Comparison of ENCODE assay signal across 8 cellular contexts in genomic region chr1:61082336-61083013, GRCh38. TPM values are rescaled to one million over a fixed set of nuclear protein-coding genes. Genes with fewer than 3 reads are reported as not detected.
DNase-seq lines count a peak whose midpoint lies in the region; ATAC-seq, FAIRE-seq and TF ChIP-seq lines count a peak whose summit lies in the region.

TSS of gene NFIA (plus strand) at chr1:61082561.

- CTCF ChIA-PET in AG04450 (lab: Charles Lee): interaction anchor here (0.6 to 2.7 kb wide), 2 partner anchors 33 to 84 kb away, joined by 3 to 19 read pairs; no protein-coding TSS in a partner anchor

- peaks cover 2% of the 10 kb centered on the region for H3K36me3 Mint-ChIP-seq in activated naive CD8-positive, alpha-beta T cell treated with anti-CD3 and anti-CD28 coated beads for 36 hours

- H3K36me3 ChIP-seq in neuron (ENCODE audit: insufficient read depth, low read length): no peaks in the 10 kb centered on the region

- peaks cover 31% of the 10 kb centered on the region for H3K27me3 Mint-ChIP-seq in activated naive CD8-positive, alpha-beta T cell treated with anti-CD3 and anti-CD28 coated beads for 36 hours

- H3K27ac Mint-ChIP-seq in activated naive CD8-positive, alpha-beta T cell treated with anti-CD3 and anti-CD28 coated beads for 36 hours: peak within 1 kb of the TSS; percentile 18

- H3K4me3 ChIP-seq in AG04450 (ENCODE audit: low read depth, low read length) (peak within 1 kb of the TSS; percentile 76), HFF-Myc (replicated peaks; ENCODE audit: low read depth, low read length) (peak within 1 kb of the TSS; percentile 85), neuron (ENCODE audit: low read length) (peak within 1 kb of the TSS; percentile 57)

- no peaks in the 10 kb centered on the region for H3K9me3 Mint-ChIP-seq in activated naive CD8-positive, alpha-beta T cell treated with anti-CD3 and anti-CD28 coated beads for 36 hours

- peaks cover 44% of the 10 kb centered on the region for H3K4me1 Mint-ChIP-seq in activated naive CD8-positive, alpha-beta T cell treated with anti-CD3 and anti-CD28 coated beads for 36 hours

- H3K4me1 ChIP-seq in neuron (ENCODE audit: insufficient read depth, low read length): peaks cover 11% of the 10 kb centered on the region

- POLR2A ChIA-PET in AG04450 (lab: Yijun Ruan, JAX): interaction anchor here (1.1 kb wide), 1 partner anchor 39 kb away, joined by 3 read pairs; no protein-coding TSS in a partner anchor

- no peak for FAIRE-seq in RCC 7860 (lab: Jason Lieb, UNC)

- no peaks in the 10 kb centered on the region; the same call in 1 of the 2 replicates for H3K9me3 ChIP-seq in AG04450 (ENCODE audit: control insufficient read depth, insufficient read depth, low read length)
- H3K9me3 ChIP-seq in neuron (ENCODE audit: low read length): no peaks in the 10 kb centered on the region

- ATAC-seq in HG03342 (IDR thresholded peaks at IDR 0.05; ENCODE audit: unreplicated experiment) (no peak), GM18517 (IDR thresholded peaks at IDR 0.05; ENCODE audit: unreplicated experiment) (no peak)

- peak within 1 kb of the TSS; percentile 57 for H2AFZ ChIP-seq in neuron (ENCODE audit: low read depth, low read length)

- DNase-seq in AG04450 (ENCODE audit: low read depth, low spot score) (no peak), HFF-Myc (ENCODE audit: extremely low read depth, low read depth) (no peak), RCC 7860 (ENCODE audit: low spot score) (peak; percentile 49), glomerular endothelial cell (ENCODE audit: extremely low read depth, low read depth, low spot score) (no peak)
- DNase-seq in activated naive CD8-positive, alpha-beta T cell treated with anti-CD3 and anti-CD28 coated beads for 36 hours: no peak

- TF ChIP-seq CTCF in AG04450 (IDR thresholded peaks at IDR 0.05; ENCODE audit: low read depth, low read length) (no peak), HFF-Myc (IDR thresholded peaks at IDR 0.05; ENCODE audit: low read depth, low read length, missing control alignments) (no peak)

- H3K27me3 ChIP-seq in AG04450 (ENCODE audit: control insufficient read depth, insufficient read depth, low read length): no peaks in the 10 kb centered on the region
- peaks cover 72% of the 10 kb centered on the region for H3K27me3 ChIP-seq in neuron (ENCODE audit: insufficient read depth, low read length)

- H3K4me3 Mint-ChIP-seq in activated naive CD8-positive, alpha-beta T cell treated with anti-CD3 and anti-CD28 coated beads for 36 hours: peak within 1 kb of the TSS; percentile 88

- no peak within 1 kb of the TSS for H3K27ac ChIP-seq in AG04450 (ENCODE audit: low read depth, low read length)

RNA-seq across cellular contexts. Expression of gene NFIA, which starts in this region (rescaled TPM):
- 3.0 and 3.9 TPM in 2 replicates for polyA plus RNA-seq in AG04450 (2011; rRNA removed)
- 9.6 and 11.6 TPM in 2 replicates for polyA minus RNA-seq in AG04450 (2011; rRNA and poly(A)+ RNA removed)
- 1 to 10 TPM; 1.3 to 1.7 TPM for total RNA-seq in activated naive CD8-positive, alpha-beta T cell treated with anti-CD3 and anti-CD28 coated beads for 36 hours
- total RNA-seq in glomerular endothelial cell: 6.2 and 18.4 TPM in 2 replicates
